In genomic region chr15:78343431-78343830, GRCh38 we compare ENCODE assay signal across 23 cellular contexts. TPM values are rescaled to one million over a fixed set of nuclear protein-coding genes. Genes with fewer than 3 reads are reported as not detected.
DNase-seq lines count a peak whose midpoint lies in the region; ATAC-seq and TF ChIP-seq lines count a peak whose summit lies in the region.
"Had no signal": no experiment of that assay in that cellular context is flagged by ENCODE, and none has a peak within 500 bp of the region (broad histone marks: within the 10 kb centered on the region; RNA-seq: fewer than 3 reads in every experiment).

No MANE protein-coding gene starts in this region.

- H3K27ac Mint-ChIP-seq in activated T-cell treated with anti-CD3 and anti-CD28 coated beads, Interleukin-2, amount 50 U/mL, for 24 hours: no peak overlapping the region
- H3K27ac Mint-ChIP-seq in brain (peak overlapping the region in 4 of 5 experiments; percentile 56 to 97 (median 82)), neural crest cell (ENCODE audit: unreplicated experiment) (no peak overlapping the region)
- H3K27ac Mint-ChIP-seq: H9, HFFc6 had no signal

- peak; percentile 8 for DNase-seq in activated T-cell treated with anti-CD3 and anti-CD28 coated beads, Interleukin-2, amount 50 U/mL, for 24 hours
- DNase-seq in activated T-cell treated with anti-CD3 and anti-CD28 coated beads, Interleukin-2, amount 50 U/mL, for 48 hours: no peak
- DNase-seq in neural crest cell (ENCODE audit: low read depth, low spot score): no peak
- no peak for DNase-seq in GOT3 (lab: John Stamatoyannopoulos, UW)
- DNase-seq: BE2C, DMS53, GDM1, H9, HFFc6, Karpas-422, MV-4-11, NCI-H1105 treated with DMSO at 0.1 percent for 48 hours, NCI-H187 treated with DMSO at 0.1 percent for 48 hours, NCI-H446 treated with DMSO at 0.1 percent for 48 hours, NCI-H526 treated with DMSO at 0.1 percent for 48 hours, PC-9, RPMI8226, SHP77 treated with DMSO at 0.1 percent for 48 hours, SW 1271 had no signal

- H3K27me3 Mint-ChIP-seq in activated T-cell treated with anti-CD3 and anti-CD28 coated beads, Interleukin-2, amount 50 U/mL, for 24 hours: peaks cover 65% of the 10 kb centered on the region
- peaks cover 51% of the 10 kb centered on the region for H3K27me3 Mint-ChIP-seq in brain
- H3K27me3 Mint-ChIP-seq in neural crest cell (ENCODE audit: low read depth): peaks cover 60% of the 10 kb centered on the region

- TF ChIP-seq CTCF in brain (conservative IDR thresholded peaks at IDR 0.05): no peak
- no peak for TF ChIP-seq CTCF in neural crest cell (conservative IDR thresholded peaks at IDR 0.05)

- no peaks in the 10 kb centered on the region for H3K9me3 Mint-ChIP-seq in activated T-cell treated with anti-CD3 and anti-CD28 coated beads, Interleukin-2, amount 50 U/mL, for 24 hours
- H3K9me3 Mint-ChIP-seq in brain (no peaks in the 10 kb centered on the region), neural crest cell (no peaks in the 10 kb centered on the region)
- H3K9me3 Mint-ChIP-seq: H9, HFFc6 had no signal

- no peak overlapping the region for H3K4me3 Mint-ChIP-seq in activated T-cell treated with anti-CD3 and anti-CD28 coated beads, Interleukin-2, amount 50 U/mL, for 24 hours
- H3K4me3 Mint-ChIP-seq in brain: peak overlapping the region in 4 of 5 experiments; percentile 71 to 83 (median 82)
- H3K4me3 Mint-ChIP-seq in neural crest cell: peak overlapping the region; percentile 72
- H3K4me3 Mint-ChIP-seq: HFFc6 had no signal

- H3K36me3 Mint-ChIP-seq in activated T-cell treated with anti-CD3 and anti-CD28 coated beads, Interleukin-2, amount 50 U/mL, for 24 hours (ENCODE audit: low read depth): no peaks in the 10 kb centered on the region
- H3K36me3 Mint-ChIP-seq in brain (no peaks in the 10 kb centered on the region), neural crest cell (ENCODE audit: low read depth) (peaks cover 3% of the 10 kb centered on the region)

- ATAC-seq in GM21737 (IDR thresholded peaks at IDR 0.05; ENCODE audit: unreplicated experiment) (no peak), GM19035 (IDR thresholded peaks at IDR 0.05; ENCODE audit: unreplicated experiment) (no peak)

- H3K4me1 Mint-ChIP-seq in activated T-cell treated with anti-CD3 and anti-CD28 coated beads, Interleukin-2, amount 50 U/mL, for 24 hours (ENCODE audit: low read depth): peaks cover 4% of the 10 kb centered on the region
- H3K4me1 Mint-ChIP-seq in brain (peaks cover 89% of the 10 kb centered on the region), neural crest cell (peaks cover 65% of the 10 kb centered on the region)

RNA-seq across cellular contexts. Expression of gene CRABP1, which starts 3.3 kb away (rescaled TPM):
- polyA plus RNA-seq in brain (ENCODE audit: insufficient read depth, low read depth, low replicate concordance): 118 TPM
- 753 and 803 TPM in 2 replicates for total RNA-seq in neural crest cell
- total RNA-seq: HFFc6, M059J, PC-9 had no signal

RNA-seq across cellular contexts. Expression of gene SKIC8, which starts 44.0 kb away (rescaled TPM):
- polyA plus RNA-seq in brain (ENCODE audit: insufficient read depth, low read depth, low replicate concordance): 50.2 TPM
- total RNA-seq in neural crest cell: 55.3 and 56.0 TPM in 2 replicates

Comparison
In these comparisons a context has a peak if more than half of its experiments do, and no peak if none do; other contexts are left out.
1. H3K27ac Mint-ChIP-seq: peak in brain (4 of 5); none in activated T-cell treated with anti-CD3 and anti-CD28 coated beads, Interleukin-2, amount 50 U/mL, for 24 hours (single experiment) and neural crest cell (single experiment).